In genomic region chr2:49811502-49811901, GRCh38 we compare ENCODE assay signal across 1 cellular context.
A peak's percentile ranks its signal among the peaks of the same experiment; 100 is the strongest.
TF ChIP-seq lines count a peak whose summit lies in the region.

No MANE protein-coding gene starts in this region.

TF ChIP-seq in HepG2, 621 proteins besides CTCF, POLR2A, EP300 and RAD21 (continued from another document):
- TF ChIP-seq ZNF512B (CRISPR knock-in tag; IDR thresholded peaks at IDR 0.05; ENCODE audit: borderline replicate concordance) (no peak), MAFF (IDR thresholded peaks at IDR 0.05; ENCODE audit: low read depth, low read length) (peak; percentile 58), ZNF615 (CRISPR knock-in tag; IDR thresholded peaks at IDR 0.05; ENCODE audit: borderline replicate concordance) (no peak)
